ENCODE assay signal across 9 cellular contexts in the genomic region with DNA sequence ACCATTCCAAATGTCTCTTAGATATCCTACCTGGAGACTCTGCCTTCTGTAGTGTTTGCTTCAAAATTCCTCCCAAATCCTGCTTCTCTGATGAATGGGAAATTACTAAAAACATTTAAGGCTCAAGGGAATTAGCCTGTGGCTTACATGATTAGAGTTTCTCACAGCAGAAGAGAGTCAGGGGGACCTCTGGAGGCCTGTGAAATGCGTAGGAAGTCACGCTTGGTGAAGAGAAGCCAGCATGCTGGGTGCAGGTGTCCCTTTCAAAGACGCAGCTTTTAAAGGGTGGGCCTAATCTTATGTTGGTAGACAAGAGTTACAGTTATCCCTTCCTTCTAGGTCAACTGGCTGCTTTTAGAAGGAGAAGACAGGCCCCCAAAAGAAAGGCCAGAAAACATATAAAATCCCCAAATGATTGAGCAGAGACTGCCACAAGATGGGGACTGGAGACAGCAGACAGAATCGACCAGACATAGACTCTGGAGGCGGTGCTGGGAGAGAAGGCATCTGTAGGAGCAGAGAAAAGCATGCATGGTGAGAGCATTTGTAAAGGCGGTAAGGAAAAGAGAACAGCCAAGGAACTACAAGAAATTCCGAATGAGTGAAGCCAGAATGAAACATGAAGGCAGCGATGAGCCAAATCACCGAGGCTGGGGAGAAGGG. TPM values are rescaled to one million over a fixed set of nuclear protein-coding genes. Genes with fewer than 3 reads are reported as not detected.
DNase-seq lines count a peak whose midpoint lies in the region; ATAC-seq and TF ChIP-seq lines count a peak whose summit lies in the region.
"Had no signal": no experiment of that assay in that cellular context is flagged by ENCODE, and none has a peak within 500 bp of the region (broad histone marks: within the 10 kb centered on the region; RNA-seq: fewer than 3 reads in every experiment).

No MANE protein-coding gene starts in this region.

- H3K9me3 ChIP-seq in heart right ventricle = no peaks in the 10 kb centered on the region
- H3K9me3 ChIP-seq: thoracic aorta had no signal

- peak overlapping the region; percentile 74 for H3K4me3 Mint-ChIP-seq in activated B cell treated with CpG ODN at 0.5 μM for 24 hours
- H3K4me3 Mint-ChIP-seq in stimulated activated memory B cell treated with anti-CD40 and anti-IgM and Interleukin-4, amounts not matched to agents 10 μg/mL and 1 μg/mL and 100 μg/mL, for 72 hours = peak overlapping the region; percentile 69

- intact Hi-C loops in heart right ventricle (cut with DNase I) = loop anchor here in 3 of 10 donors (5.0 kb wide), 1 partner anchor 42 kb away; a partner anchor contains a TSS
- intact Hi-C loops in left ventricle myocardium superior (cut with micrococcal nuclease) = no loop called here
- intact Hi-C loops in activated B cell treated with CpG ODN at 0.5 μM for 24 hours (cut with micrococcal nuclease) = loop anchor here (1.0 kb wide), 6 partner anchors 9 to 139 kb away; a partner anchor contains a TSS

- POLR2A ChIA-PET in activated B cell treated with CpG ODN at 0.5 μM for 24 hours (lab: Charles Lee) = interaction anchor here (0.7 to 10.5 kb wide), 13 partner anchors 8 to 165 kb away, joined by 3 to 365 read pairs (median 8); a partner anchor contains a TSS

- H3K4me3 ChIP-seq in heart right ventricle = no peak overlapping the region
- H3K4me3 ChIP-seq: thoracic aorta had no signal

- TF ChIP-seq CTCF in heart right ventricle (IDR thresholded peaks at IDR 0.05) (peak in 4 of 9 donors; percentile 7 to 43 (median 33)), activated B cell treated with CpG ODN at 0.5 μM for 24 hours (IDR thresholded peaks at IDR 0.05) (no peak)

- H3K27me3 ChIP-seq in heart right ventricle = no peaks in the 10 kb centered on the region

- peak overlapping the region; percentile 96 for H3K27ac Mint-ChIP-seq in activated B cell treated with CpG ODN at 0.5 μM for 24 hours
- H3K27ac Mint-ChIP-seq in stimulated activated memory B cell treated with anti-CD40 and anti-IgM and Interleukin-4, amounts not matched to agents 10 μg/mL and 1 μg/mL and 100 μg/mL, for 72 hours = peak overlapping the region; percentile 93

- ATAC-seq in heart right ventricle (peak in 5 of 8 donors; percentile 22 to 42 (median 30)), left ventricle myocardium superior (no peak), HG02610 (IDR thresholded peaks at IDR 0.05; ENCODE audit: unreplicated experiment) (peak; percentile 64), activated B cell treated with CpG ODN at 0.5 μM for 24 hours (ENCODE audit: low read depth) (peak; percentile 72)
- ATAC-seq in stimulated activated memory B cell treated with anti-CD40 and anti-IgM and Interleukin-4, amounts not matched to agents 10 μg/mL and 1 μg/mL and 100 μg/mL, for 72 hours = peak; percentile 92

- CTCF ChIA-PET in activated B cell treated with CpG ODN at 0.5 μM for 24 hours (lab: Charles Lee) = interaction anchor here (0.6 to 3.5 kb wide), 11 partner anchors 9 to 102 kb away, joined by 3 to 26 read pairs (median 4); a partner anchor contains a TSS

- H3K4me1 ChIP-seq in heart right ventricle = peaks cover 5 to 57% (median 43%) of the 10 kb centered on the region in 9 donors

- H3K4me1 Mint-ChIP-seq in activated B cell treated with CpG ODN at 0.5 μM for 24 hours = peaks cover 88% of the 10 kb centered on the region
- H3K4me1 Mint-ChIP-seq in stimulated activated memory B cell treated with anti-CD40 and anti-IgM and Interleukin-4, amounts not matched to agents 10 μg/mL and 1 μg/mL and 100 μg/mL, for 72 hours = peaks cover 80% of the 10 kb centered on the region

- WGBS in heart right ventricle, 2 donors = 71 to 73% methylated on average over 9 of the region's 9 CpGs

- no peaks in the 10 kb centered on the region for H3K9me3 Mint-ChIP-seq in activated B cell treated with CpG ODN at 0.5 μM for 24 hours
- no peaks in the 10 kb centered on the region for H3K9me3 Mint-ChIP-seq in stimulated activated memory B cell treated with anti-CD40 and anti-IgM and Interleukin-4, amounts not matched to agents 10 μg/mL and 1 μg/mL and 100 μg/mL, for 72 hours

- peaks cover 86% of the 10 kb centered on the region for H3K36me3 Mint-ChIP-seq in activated B cell treated with CpG ODN at 0.5 μM for 24 hours (ENCODE audit: low read depth)
- H3K36me3 Mint-ChIP-seq in stimulated activated memory B cell treated with anti-CD40 and anti-IgM and Interleukin-4, amounts not matched to agents 10 μg/mL and 1 μg/mL and 100 μg/mL, for 72 hours = peaks cover 48% of the 10 kb centered on the region

- no peaks in the 10 kb centered on the region for H3K27me3 Mint-ChIP-seq in activated B cell treated with CpG ODN at 0.5 μM for 24 hours
- no peaks in the 10 kb centered on the region for H3K27me3 Mint-ChIP-seq in stimulated activated memory B cell treated with anti-CD40 and anti-IgM and Interleukin-4, amounts not matched to agents 10 μg/mL and 1 μg/mL and 100 μg/mL, for 72 hours

- peak overlapping the region in 8 of 10 donors; percentile 16 to 61 (median 44) for H3K27ac ChIP-seq in heart right ventricle

- DNase-seq in heart right ventricle (no peak), left ventricle myocardium superior (no peak), activated B cell treated with CpG ODN at 0.5 μM for 24 hours (no peak), DMS 273 treated with DMSO at 0.1 percent for 48 hours (lab: John Stamatoyannopoulos, UW) (no peak), NCI-H2081 (lab: John Stamatoyannopoulos, UW) (no peak)
- no peak for DNase-seq in activated effector memory CD4-positive, alpha-beta T cell treated with Interleukin-2 at 50 U/mL for 16 hours

- peaks cover 0 to 96% (median 20%) of the 10 kb centered on the region in 9 donors for H3K36me3 ChIP-seq in heart right ventricle

RNA-seq across cellular contexts. Expression of a gene that starts 42.3 kb away (rescaled TPM):
- total RNA-seq in heart right ventricle = 100 to 1,000 TPM in 1 of 10 donors, 10 to 100 TPM in 9; 30.0 to 117 (median 43.1) TPM
- 10 to 100 TPM; 14.8 to 29.0 TPM for polyA plus RNA-seq in heart right ventricle
- 42.5 TPM for total RNA-seq in left ventricle myocardium superior
- 111 and 118 TPM in 2 replicates for total RNA-seq in activated B cell treated with CpG ODN at 0.5 μM for 24 hours

RNA-seq across cellular contexts. Expression of a gene that starts 48.4 kb away (rescaled TPM):
- total RNA-seq in heart right ventricle (10 to 100 TPM; 14.9 to 18.5 (median 17.3) TPM), left ventricle myocardium superior (16.3 TPM), activated B cell treated with CpG ODN at 0.5 μM for 24 hours (26.8 and 28.1 TPM in 2 replicates)
- 1 to 10 TPM; 5.8 to 8.5 TPM for polyA plus RNA-seq in heart right ventricle
